8 cellular contexts compared by ENCODE assay signal in the genomic region with DNA sequence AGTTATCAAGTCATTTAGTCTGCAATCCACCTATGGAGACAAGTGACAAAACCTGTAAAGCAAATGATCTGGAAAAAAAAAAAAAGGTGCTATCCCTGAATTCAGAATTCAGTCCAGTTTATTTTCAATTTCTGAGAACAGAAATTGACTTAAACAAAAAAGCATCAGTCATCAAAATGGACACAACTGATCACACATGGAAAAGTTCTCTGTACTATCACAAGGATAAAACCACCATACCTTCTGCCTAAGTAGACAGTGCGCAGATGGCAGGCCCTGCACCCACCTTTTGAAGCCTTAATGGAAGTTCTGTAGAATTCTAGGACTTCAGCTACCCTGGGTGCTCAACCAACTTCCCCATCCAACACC. TPM values are rescaled to one million over a fixed set of nuclear protein-coding genes. Genes with fewer than 3 reads are reported as not detected.
DNase-seq lines count a peak whose midpoint lies in the region; TF ChIP-seq lines count a peak whose summit lies in the region.

No MANE protein-coding gene starts in this region.

- H3K27me3 Mint-ChIP-seq in activated T-cell treated with anti-CD3 and anti-CD28 coated beads, Interleukin-2, amount 50 U/mL, for 24 hours = no peaks in the 10 kb centered on the region
- H3K27me3 Mint-ChIP-seq in endothelial cell (ENCODE audit: unreplicated experiment) = no peaks in the 10 kb centered on the region

- peak overlapping the region; percentile 94 for H3K4me3 Mint-ChIP-seq in activated T-cell treated with anti-CD3 and anti-CD28 coated beads, Interleukin-2, amount 50 U/mL, for 24 hours
- peak overlapping the region; percentile 83 for H3K4me3 Mint-ChIP-seq in endothelial cell (ENCODE audit: unreplicated experiment)

- no peaks in the 10 kb centered on the region for H3K9me3 Mint-ChIP-seq in activated T-cell treated with anti-CD3 and anti-CD28 coated beads, Interleukin-2, amount 50 U/mL, for 24 hours
- H3K9me3 Mint-ChIP-seq in endothelial cell (ENCODE audit: unreplicated experiment) = no peaks in the 10 kb centered on the region

- H3K36me3 Mint-ChIP-seq in activated T-cell treated with anti-CD3 and anti-CD28 coated beads, Interleukin-2, amount 50 U/mL, for 24 hours (ENCODE audit: low read depth) = peaks cover 82% of the 10 kb centered on the region
- peaks cover 39% of the 10 kb centered on the region for H3K36me3 Mint-ChIP-seq in endothelial cell (ENCODE audit: low read depth, unreplicated experiment)

- no peaks in the 10 kb centered on the region for H3K27me3 ChIP-seq in PC-9 (ENCODE audit: insufficient read depth, low read depth)

- H4K20me1 ChIP-seq in PC-9 (ENCODE audit: insufficient read depth) = peaks cover 64% of the 10 kb centered on the region

- TF ChIP-seq CTCF in PC-9 (conservative IDR thresholded peaks at IDR 0.05) (no peak), endothelial cell (IDR thresholded peaks at IDR 0.05; ENCODE audit: unreplicated experiment) (no peak), retinal pigment epithelial cell (conservative IDR thresholded peaks at IDR 0.05; ENCODE audit: low read depth, low read length) (no peak)

- POLR2A ChIA-PET in PC-9 (lab: Charles Lee; ENCODE audit: unreplicated experiment) = interaction anchor here (0.7 kb wide), 1 partner anchor 17 kb away, joined by 13 read pairs; no protein-coding TSS in a partner anchor

- peaks cover 37% of the 10 kb centered on the region for H3F3A ChIP-seq in PC-9 (ENCODE audit: insufficient read depth, low read depth)

- no peak overlapping the region for H2AFZ ChIP-seq in PC-9

- H3K79me2 ChIP-seq in PC-9 (ENCODE audit: low read depth) = peaks cover 86% of the 10 kb centered on the region

- CTCF ChIA-PET in PC-9 (lab: Charles Lee) = interaction anchor here (0.5 to 0.6 kb wide), 2 partner anchors 16 to 147 kb away, joined by 3 read pairs; no protein-coding TSS in a partner anchor

- H3K4me1 ChIP-seq in PC-9 (replicated peaks; ENCODE audit: insufficient read depth) = peaks cover 26% of the 10 kb centered on the region

- H3K27ac ChIP-seq in PC-9 = no peak overlapping the region

- intact Hi-C loops in PC-9 (cut with micrococcal nuclease; ENCODE audit: unreplicated experiment) = no loop called here

- peaks cover 64% of the 10 kb centered on the region for H3K36me3 ChIP-seq in PC-9 (ENCODE audit: low read depth)

- no TSS peak for BruUV-seq in PC-9 (replicated peaks; lab: Mats Ljungman, UMichigan)

- H3K4me3 ChIP-seq in PC-9 (peak overlapping the region; percentile 76), retinal pigment epithelial cell (ENCODE audit: low read length) (peak overlapping the region; percentile 89)

- peaks cover 53% of the 10 kb centered on the region for H3K4me1 Mint-ChIP-seq in activated T-cell treated with anti-CD3 and anti-CD28 coated beads, Interleukin-2, amount 50 U/mL, for 24 hours (ENCODE audit: low read depth)
- H3K4me1 Mint-ChIP-seq in endothelial cell (ENCODE audit: unreplicated experiment) = peaks cover 23% of the 10 kb centered on the region

- peak overlapping the region; percentile 99 for H3K4me2 ChIP-seq in PC-9

- DNase-seq in activated T-cell treated with anti-CD3 and anti-CD28 coated beads, Interleukin-2, amount 50 U/mL, for 24 hours = no peak
- no peak for DNase-seq in activated T-cell treated with anti-CD3 and anti-CD28 coated beads, Interleukin-2, amount 50 U/mL, for 48 hours
- DNase-seq in PC-9 (no peak), endothelial cell (ENCODE audit: low spot score) (no peak), retinal pigment epithelial cell (ENCODE audit: low read depth) (no peak), NCI-H2171 treated with DMSO at 0.1 percent for 48 hours (lab: John Stamatoyannopoulos, UW) (no peak), NCI-H1105 treated with DMSO at 0.1 percent for 48 hours (lab: John Stamatoyannopoulos, UW) (no peak)
- DNase-seq in activated effector memory CD4-positive, alpha-beta T cell treated with anti-CD3 and anti-CD28 coated beads, Interleukin-2, amount 50 U/mL, for 16 hours = no peak

- no peaks in the 10 kb centered on the region for H3K9me3 ChIP-seq in PC-9 (ENCODE audit: insufficient read depth, low read depth)

- H3K27ac Mint-ChIP-seq in activated T-cell treated with anti-CD3 and anti-CD28 coated beads, Interleukin-2, amount 50 U/mL, for 24 hours = peak overlapping the region; percentile 95
- no peak overlapping the region for H3K27ac Mint-ChIP-seq in endothelial cell (ENCODE audit: unreplicated experiment)

- H3K9me2 ChIP-seq in PC-9 (ENCODE audit: insufficient read depth) = no peaks in the 10 kb centered on the region

RNA-seq across cellular contexts. Expression of a gene that starts 3.5 kb away (rescaled TPM):
- 500 and 561 TPM in 2 replicates for total RNA-seq in PC-9 (2021)
- total RNA-seq in endothelial cell (ENCODE audit: unreplicated experiment) = 254 TPM
